3 cellular contexts compared by ENCODE assay signal in the genomic region with DNA sequence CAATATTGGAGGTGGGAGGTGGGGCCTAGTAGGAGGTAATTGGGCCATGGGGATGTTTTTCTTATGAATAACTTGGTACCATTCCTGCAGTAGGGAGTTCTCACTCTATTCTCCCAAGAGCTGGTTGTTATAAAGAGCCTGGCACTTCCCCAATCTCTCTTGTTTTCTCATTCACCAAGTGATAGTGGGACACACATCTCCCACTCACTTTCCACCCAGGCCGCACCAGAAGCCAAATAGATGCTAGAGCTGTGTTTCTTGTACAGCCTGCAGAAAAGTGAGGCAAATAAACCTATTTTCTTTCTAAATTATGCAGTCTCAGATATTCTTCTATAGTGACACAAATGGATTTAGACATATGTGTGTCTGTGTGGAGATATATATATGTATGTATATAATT.
"Had no signal": no experiment of that assay in that cellular context is flagged by ENCODE, and none has a peak within 500 bp of the region (broad histone marks: within the 10 kb centered on the region; RNA-seq: fewer than 3 reads in every experiment).

No MANE protein-coding gene starts in this region.

- DNase-seq: GDM1, GF-D8 had no signal

- H3K4me3 ChIP-seq: GM12878 had no signal

- ATAC-seq: GM12878 had no signal
